In genomic region chr12:13368971-13369370, GRCh38 we compare ENCODE assay signal across 15 cellular contexts.
A peak's percentile ranks its signal among the peaks of the same experiment; 100 is the strongest.
DNase-seq lines count a peak whose midpoint lies in the region; ATAC-seq, FAIRE-seq and TF ChIP-seq lines count a peak whose summit lies in the region.
"Had no signal": no experiment of that assay in that cellular context is flagged by ENCODE, and none has a peak within 500 bp of the region (broad histone marks: within the 10 kb centered on the region; RNA-seq: fewer than 3 reads in every experiment).

No MANE protein-coding gene starts in this region.

- 70 to 88% methylated on average over 1 to 2 of the region's 2 CpGs for WGBS in endodermal cell (ENCODE audit: insufficient coverage in 1 of 2, insufficient read length in 1 of 2), 2 experiments
- WGBS in right lobe of liver (ENCODE audit: insufficient coverage, low coverage, low lambda C conversion rate, missing lambda C conversion rate) = 100% methylated on average over 2 of the region's 2 CpGs

- H3K27me3 ChIP-seq in endodermal cell (ENCODE audit: control insufficient read depth, insufficient read depth, low read length, poor library complexity, severe bottlenecking) (peaks cover 72% of the 10 kb centered on the region), right lobe of liver (no peaks in the 10 kb centered on the region)

- H3K27ac ChIP-seq in endodermal cell (ENCODE audit: low read depth, low read length) = no peak overlapping the region
- no peak overlapping the region for H3K27ac ChIP-seq in right lobe of liver
- H3K27ac ChIP-seq: PC-9 had no signal

- H3K27me3 Mint-ChIP-seq in endodermal cell (ENCODE audit: insufficient read depth) = peaks cover 80% of the 10 kb centered on the region

- ATAC-seq in right lobe of liver = no peak

- H3K9me3 ChIP-seq in endodermal cell (ENCODE audit: control insufficient read depth, low read length) (peaks cover 8% of the 10 kb centered on the region), right lobe of liver (no peaks in the 10 kb centered on the region)

- peak; percentile 32 for FAIRE-seq in urothelium cell line (lab: Jason Lieb, UNC)

- peaks cover 6% of the 10 kb centered on the region for H3K9me3 Mint-ChIP-seq in endodermal cell

- no peak for TF ChIP-seq CTCF in endodermal cell (conservative IDR thresholded peaks at IDR 0.05)
- no peak for TF ChIP-seq CTCF in right lobe of liver (IDR thresholded peaks at IDR 0.05)

- H3K27ac Mint-ChIP-seq in endodermal cell = peak overlapping the region; percentile 52

- TF ChIP-seq POLR2A in right lobe of liver (IDR thresholded peaks at IDR 0.05) = no peak

- no peak overlapping the region for H3K4me3 Mint-ChIP-seq in endodermal cell

- intact Hi-C loops in right lobe of liver (cut with DNase I) = no loop called here

- H3K36me3 ChIP-seq in endodermal cell (ENCODE audit: control insufficient read depth, insufficient read depth, low read length) (no peaks in the 10 kb centered on the region), right lobe of liver (no peaks in the 10 kb centered on the region)

- H3K4me1 Mint-ChIP-seq in endodermal cell = peaks cover 62% of the 10 kb centered on the region

- no peak overlapping the region for H3K4me3 ChIP-seq in endodermal cell (ENCODE audit: low read length)
- no peak overlapping the region for H3K4me3 ChIP-seq in right lobe of liver
- H3K4me3 ChIP-seq: PC-9 had no signal

- H3K4me1 ChIP-seq in endodermal cell (ENCODE audit: control insufficient read depth, insufficient read depth, low read length) = peaks cover 10% of the 10 kb centered on the region
- no peaks in the 10 kb centered on the region for H3K4me1 ChIP-seq in right lobe of liver

- H3K9ac ChIP-seq in endodermal cell (ENCODE audit: extremely low read depth, low read length, poor library complexity, severe bottlenecking) = no peak overlapping the region

- peak; percentile 2 for DNase-seq in NCI-H2196 (lab: John Stamatoyannopoulos, UW; ENCODE audit: unreplicated experiment)
- DNase-seq in NCI-H2196 treated with DMSO at 0.1 percent for 48 hours (lab: John Stamatoyannopoulos, UW; ENCODE audit: unreplicated experiment) = no peak
- peak; percentile 78 to 83 for DNase-seq in NCI-H524 (lab: John Stamatoyannopoulos, UW)
- peak; percentile 87 for DNase-seq in endodermal cell
- DNase-seq in urothelium cell line (ENCODE audit: low spot score) = no peak
- no peak for DNase-seq in right lobe of liver
- DNase-seq in hippocampal formation (lab: John Stamatoyannopoulos, UW) = no peak
- DNase-seq in T1000 (lab: John Stamatoyannopoulos, UW) = no peak
- DNase-seq: AML-193, DND-41, GDM1, KBM-7, NCI-H2081 treated with DMSO at 0.1 percent for 48 hours, NCI-H510A, PC-9 had no signal

- H3K36me3 Mint-ChIP-seq in endodermal cell (ENCODE audit: low read depth) = no peaks in the 10 kb centered on the region

Comparison
In these comparisons a context has a peak if more than half of its experiments do, and no peak if none do; other contexts are left out.
1. DNase-seq: peak in NCI-H2196 (single experiment), NCI-H524 (2 of 2) and endodermal cell (single experiment); none in NCI-H2196 treated with DMSO at 0.1 percent for 48 hours (single experiment), urothelium cell line (single experiment), right lobe of liver (0 of 3), hippocampal formation (0 of 2) and T1000 (single experiment).